24 cellular contexts compared by ENCODE assay signal in genomic region chr2:203625712-203626111, GRCh38.
"Had no signal": no experiment of that assay in that cellular context is flagged by ENCODE, and none has a peak within 500 bp of the region (broad histone marks: within the 10 kb centered on the region; RNA-seq: fewer than 3 reads in every experiment).

No MANE protein-coding gene starts in this region.

- DNase-seq: activated B cell treated with CpG ODN at 0.5 μM for 24 hours; activated CD4-positive, alpha-beta T cell treated with anti-CD3 and anti-CD28 coated beads for 36 hours; activated CD4-positive, alpha-beta T cell treated with anti-CD3 and anti-CD28 coated beads, Interleukin-2, amount 50 U/mL, for 48 hours; activated CD8-positive, alpha-beta memory T cell treated with anti-CD3 and anti-CD28 coated beads, Interleukin-2, amount 50 U/mL, for 48 hours; activated naive CD4-positive, alpha-beta T cell treated with Interleukin-2 at 50 U/mL for 16 hours; activated naive CD8-positive, alpha-beta T cell treated with anti-CD3 and anti-CD28 coated beads for 36 hours; activated T-cell treated with anti-CD3 and anti-CD28 coated beads, Interleukin-2, amount 50 U/mL, for 4 hours; cerebellar nuclear complex; effector CD8-positive, alpha-beta T cell; gastrocnemius medialis; hypothalamus; naive thymus-derived CD4-positive, alpha-beta T cell; pancreas; psoas muscle; stimulated activated CD4-positive, alpha-beta T cell treated with anti-CD3 and anti-CD28 coated beads, Interleukin-1b, Interleukin-23, amount 100 ng/mL, for 48 hours; substantia nigra; T-helper 9 cell; thyroid gland had no signal

- H3K4me1 Mint-ChIP-seq: activated B cell treated with CpG ODN at 0.5 μM for 24 hours had no signal

- ATAC-seq: activated CD4-positive, alpha-beta T cell treated with anti-CD3 and anti-CD28 coated beads for 36 hours; activated T-cell treated with anti-CD3 and anti-CD28 coated beads, Interleukin-2, amount 50 U/mL, for 4 hours; esophagus mucosa; gastrocnemius medialis; naive thymus-derived CD4-positive, alpha-beta T cell; pancreas; psoas muscle had no signal

- H3K4me1 ChIP-seq: gastrocnemius medialis, psoas muscle, right atrium auricular region had no signal

- H3K27ac ChIP-seq: gastrocnemius medialis, pancreas, psoas muscle, thyroid gland had no signal

- H3K4me3 ChIP-seq: gastrocnemius medialis, pancreas, psoas muscle, right atrium auricular region, thyroid gland had no signal

- H3K27ac Mint-ChIP-seq: activated B cell treated with CpG ODN at 0.5 μM for 24 hours; activated CD4-positive, alpha-beta T cell treated with anti-CD3 and anti-CD28 coated beads for 36 hours; activated naive CD8-positive, alpha-beta T cell treated with anti-CD3 and anti-CD28 coated beads for 36 hours; activated T-helper 2 cell treated with anti-CD3 and anti-CD28 coated beads, Interferon-gamma antibody, Interleukin-2, Interleukin-4, amounts not matched to agents 10 μg/mL and 5 μg/mL and 100 μg/mL, durations not matched to agents 14 hours and 24 hours and 36 hours; naive thymus-derived CD4-positive, alpha-beta T cell; stimulated activated naive CD8-positive, alpha-beta T cell treated with anti-CD3 and anti-CD28 coated beads, Interleukin-15, Interleukin-2, amounts not matched to agents 100 ng/mL and 50 ng/mL, for 24 hours had no signal

- FAIRE-seq: astrocyte, bronchial epithelial cell, pancreas had no signal

- H3K9me3 Mint-ChIP-seq: stimulated activated naive CD8-positive, alpha-beta T cell treated with anti-CD3 and anti-CD28 coated beads, Interleukin-15, Interleukin-2, amounts not matched to agents 100 ng/mL and 50 ng/mL, for 24 hours had no signal

- H3K27me3 ChIP-seq: gastrocnemius medialis, pancreas, right atrium auricular region, thyroid gland had no signal

- H3K4me3 Mint-ChIP-seq: activated B cell treated with CpG ODN at 0.5 μM for 24 hours; activated CD4-positive, alpha-beta T cell treated with anti-CD3 and anti-CD28 coated beads for 36 hours; activated naive CD8-positive, alpha-beta T cell treated with anti-CD3 and anti-CD28 coated beads for 36 hours; activated T-cell treated with anti-CD3 and anti-CD28 coated beads, Interleukin-2, amount 50 U/mL, for 4 hours; naive thymus-derived CD4-positive, alpha-beta T cell; stimulated activated naive CD8-positive, alpha-beta T cell treated with anti-CD3 and anti-CD28 coated beads, Interleukin-15, Interleukin-2, amounts not matched to agents 100 ng/mL and 50 ng/mL, for 24 hours had no signal

- H3K27me3 Mint-ChIP-seq: activated CD4-positive, alpha-beta T cell treated with anti-CD3 and anti-CD28 coated beads for 36 hours; activated naive CD8-positive, alpha-beta T cell treated with anti-CD3 and anti-CD28 coated beads for 36 hours; stimulated activated naive CD8-positive, alpha-beta T cell treated with anti-CD3 and anti-CD28 coated beads, Interleukin-15, Interleukin-2, amounts not matched to agents 100 ng/mL and 50 ng/mL, for 24 hours had no signal

- H3K9me3 ChIP-seq: gastrocnemius medialis, pancreas, psoas muscle, thyroid gland had no signal

- H3K36me3 Mint-ChIP-seq: activated naive CD8-positive, alpha-beta T cell treated with anti-CD3 and anti-CD28 coated beads for 36 hours had no signal

- H3K36me3 ChIP-seq: gastrocnemius medialis, pancreas, right atrium auricular region, thyroid gland had no signal
